In genomic region chr4:142846729-142847606, GRCh38 we compare ENCODE assay signal across 9 cellular contexts. TPM values are rescaled to one million over a fixed set of nuclear protein-coding genes. Genes with fewer than 3 reads are reported as not detected.
DNase-seq lines count a peak whose midpoint lies in the region; ATAC-seq and TF ChIP-seq lines count a peak whose summit lies in the region.
"Had no signal": no experiment of that assay in that cellular context is flagged by ENCODE, and none has a peak within 500 bp of the region (broad histone marks: within the 10 kb centered on the region; RNA-seq: fewer than 3 reads in every experiment).

No MANE protein-coding gene starts in this region.

- no peak overlapping the region for H2AFZ ChIP-seq in Karpas-422 (ENCODE audit: low read length)

- H3K36me3 ChIP-seq in mucosa of descending colon (ENCODE audit: low read depth) = no peaks in the 10 kb centered on the region
- H3K36me3 ChIP-seq in Karpas-422 (ENCODE audit: insufficient read depth, low read length) = no peaks in the 10 kb centered on the region

- H3K9me2 ChIP-seq in Karpas-422 (replicated peaks; ENCODE audit: insufficient read depth, low read length) = no peaks in the 10 kb centered on the region

- intact Hi-C loops in mucosa of descending colon (cut with DNase I, micrococcal nuclease) = loop anchor here in 1 of 2 donors (10.0 kb wide), 1 partner anchor 722 kb away; no protein-coding TSS in a partner anchor

- ATAC-seq in GM21528 (IDR thresholded peaks at IDR 0.05; ENCODE audit: low FRiP score, unreplicated experiment) (peak; percentile 8), mucosa of descending colon (peak; percentile 82)

- H3K27ac ChIP-seq in C4-2B = 0 out of 2 replicates have a peak overlapping the region, but pooled peaks have one; percentile 4
- H3K27ac ChIP-seq in Karpas-422 (ENCODE audit: low read length) = no peak overlapping the region

- peak overlapping the region; percentile 80 for H3K4me3 Mint-ChIP-seq in activated CD4-positive, alpha-beta memory T cell treated with anti-CD3 and anti-CD28 coated beads, Interleukin-2, amount 10 ng/mL, durations not matched to agents 7 days and 5 days

- peaks cover 17% of the 10 kb centered on the region for H3K4me1 Mint-ChIP-seq in activated CD4-positive, alpha-beta memory T cell treated with anti-CD3 and anti-CD28 coated beads, Interleukin-2, amount 10 ng/mL, durations not matched to agents 7 days and 5 days

- no peaks in the 10 kb centered on the region for H3K9me3 ChIP-seq in mucosa of descending colon
- H3K9me3 ChIP-seq in Karpas-422 (ENCODE audit: low read length) = no peaks in the 10 kb centered on the region

- no peaks in the 10 kb centered on the region for H3K9me3 Mint-ChIP-seq in activated CD4-positive, alpha-beta memory T cell treated with anti-CD3 and anti-CD28 coated beads, Interleukin-2, amount 10 ng/mL, durations not matched to agents 7 days and 5 days
- H3K9me3 Mint-ChIP-seq: IgD-negative memory B cell had no signal

- H3K4me1 ChIP-seq in mucosa of descending colon (ENCODE audit: low read depth) (peaks cover 6% of the 10 kb centered on the region), Karpas-422 (ENCODE audit: low read length) (no peaks in the 10 kb centered on the region)

- no peaks in the 10 kb centered on the region for H4K20me1 ChIP-seq in Karpas-422 (ENCODE audit: insufficient read depth, low read depth, low read length)

- H3K4me2 ChIP-seq in Karpas-422 (ENCODE audit: low read depth, low read length, poor library complexity, severe bottlenecking) = no peak overlapping the region

- TF ChIP-seq CTCF in C4-2B (conservative IDR thresholded peaks at IDR 0.05) = peak; percentile 80
- peak; percentile 36 for TF ChIP-seq CTCF in mucosa of descending colon (IDR thresholded peaks at IDR 0.05)

- H3K79me2 ChIP-seq in Karpas-422 (ENCODE audit: low read length) = no peaks in the 10 kb centered on the region

- no peak overlapping the region for H3K9ac ChIP-seq in Karpas-422 (ENCODE audit: low read length)

- DNase-seq in NCI-H2029 (lab: John Stamatoyannopoulos, UW) = peak; percentile 44
- peak; percentile 76 for DNase-seq in activated CD4-positive, alpha-beta memory T cell treated with anti-CD3 and anti-CD28 coated beads, Interleukin-2, amount 10 ng/mL, durations not matched to agents 7 days and 5 days
- DNase-seq in ecto neural progenitor cell (ENCODE audit: low spot score) = peak; percentile 67
- DNase-seq in mucosa of descending colon = peak; percentile 53 to 79 (median 79)
- DNase-seq in stimulated activated CD8-positive, alpha-beta memory T cell treated with anti-CD3 and anti-CD28 coated beads, Interleukin-4, amount 100 ng/mL, for 4 hours (ENCODE audit: low read depth in 2 of 2, low spot score in 1 of 2) = peak; percentile 37 to 44
- no peak for DNase-seq in Karpas-422

- H3K27ac Mint-ChIP-seq in activated CD4-positive, alpha-beta memory T cell treated with anti-CD3 and anti-CD28 coated beads, Interleukin-2, amount 10 ng/mL, durations not matched to agents 7 days and 5 days = no peak overlapping the region
- H3K27ac Mint-ChIP-seq: IgD-negative memory B cell had no signal

- H3K27me3 Mint-ChIP-seq in activated CD4-positive, alpha-beta memory T cell treated with anti-CD3 and anti-CD28 coated beads, Interleukin-2, amount 10 ng/mL, durations not matched to agents 7 days and 5 days = peaks cover 34% of the 10 kb centered on the region

- H3K36me3 Mint-ChIP-seq in activated CD4-positive, alpha-beta memory T cell treated with anti-CD3 and anti-CD28 coated beads, Interleukin-2, amount 10 ng/mL, durations not matched to agents 7 days and 5 days (ENCODE audit: low read depth) = no peaks in the 10 kb centered on the region

- CTCF ChIA-PET in activated CD4-positive, alpha-beta memory T cell treated with anti-CD3 and anti-CD28 coated beads, Interleukin-2, amount 10 ng/mL, durations not matched to agents 7 days and 5 days (lab: Charles Lee) = interaction anchor here (1.2 to 3.5 kb wide), 8 partner anchors 10 to 1541 kb away, joined by 3 to 14 read pairs (median 4); no protein-coding TSS in a partner anchor

- POLR2A ChIA-PET in activated CD4-positive, alpha-beta memory T cell treated with anti-CD3 and anti-CD28 coated beads, Interleukin-2, amount 10 ng/mL, durations not matched to agents 7 days and 5 days (lab: Charles Lee) = interaction anchor here (1.4 to 2.0 kb wide), 3 partner anchors 12 to 430 kb away, joined by 4 to 9 read pairs (median 6); no protein-coding TSS in a partner anchor

- no peaks in the 10 kb centered on the region for H3K27me3 ChIP-seq in Karpas-422 (ENCODE audit: low read length)

- H3K4me3 ChIP-seq in mucosa of descending colon = peak overlapping the region; percentile 15
- H3K4me3 ChIP-seq in Karpas-422 (ENCODE audit: low read length) = no peak overlapping the region

RNA-seq across cellular contexts. Expression of gene INPP4B, which starts 0.9 kb away (rescaled TPM):
- 10 to 100 TPM; 44.6 to 46.9 TPM for total RNA-seq in activated CD4-positive, alpha-beta memory T cell treated with anti-CD3 and anti-CD28 coated beads, Interleukin-2, amount 10 ng/mL, durations not matched to agents 7 days and 5 days
- total RNA-seq in mucosa of descending colon = 10 to 100 TPM; 22.2 to 27.3 (median 24.1) TPM
- total RNA-seq in Karpas-422 (2014; rRNA removed; shearing (Covaris generic); ENCODE audit: low replicate concordance) = not detected in 2 replicates

Comparison
In these comparisons a context has a peak if more than half of its experiments do, and no peak if none do; other contexts are left out.
1. RNA of gene INPP4B, which starts 0.9 kb away (total RNA-seq): 44.6 to 46.9 TPM in activated CD4-positive, alpha-beta memory T cell treated with anti-CD3 and anti-CD28 coated beads, Interleukin-2, amount 10 ng/mL, durations not matched to agents 7 days and 5 days and 22.2 to 27.3 TPM in mucosa of descending colon; not detected in Karpas-422; every median in the first group is over 10 times any median in the second.